ENCODE assay signal across 27 cellular contexts in the genomic region with DNA sequence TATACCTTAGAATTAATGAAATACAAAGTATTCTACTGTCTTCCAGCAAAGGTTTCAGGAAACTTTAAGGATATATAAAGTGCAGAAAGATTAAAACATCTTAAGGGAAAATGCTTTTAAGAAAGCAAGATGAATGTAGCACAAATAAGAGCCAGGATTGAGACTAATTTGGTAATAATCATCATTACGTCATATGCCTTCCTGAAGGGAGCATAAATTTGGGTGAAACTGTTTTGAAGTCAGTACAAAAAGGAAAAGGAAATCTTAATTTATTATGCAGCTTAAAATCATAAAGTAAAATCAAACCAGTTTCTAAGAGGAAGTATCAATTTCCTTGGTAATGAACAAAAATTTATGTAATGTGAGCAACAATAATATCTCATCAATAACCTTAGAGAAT.
"Had no signal": no experiment of that assay in that cellular context is flagged by ENCODE, and none has a peak within 500 bp of the region (broad histone marks: within the 10 kb centered on the region; RNA-seq: fewer than 3 reads in every experiment).

No MANE protein-coding gene starts in this region.

- H3K27me3 ChIP-seq: stomach, suprapubic skin, testis, thyroid gland, tibial artery, tibial nerve, transverse colon, upper lobe of left lung, upper lobe of right lung, uterus, vagina had no signal

- H3K9me3 ChIP-seq: stomach, testis, thoracic aorta, thyroid gland, tibial artery, tibial nerve, transverse colon, upper lobe of left lung, upper lobe of right lung, uterus, vagina had no signal

- FAIRE-seq: urothelium cell line had no signal

- H3K36me3 ChIP-seq: stomach, suprapubic skin, thoracic aorta, thyroid gland, tibial artery, tibial nerve, transverse colon, upper lobe of left lung, upper lobe of right lung, uterus, vagina had no signal

- H3K4me3 ChIP-seq: stomach, suprapubic skin, testis, thoracic aorta, thyroid gland, tibial artery, tibial nerve, transverse colon, upper lobe of left lung, upper lobe of right lung, uterus, vagina had no signal

- DNase-seq: stimulated activated CD4-positive, alpha-beta T cell treated with anti-CD3 and anti-CD28 coated beads, Interleukin-2, amount 100 ng/mL, for 48 hours; stimulated activated CD4-positive, alpha-beta T cell treated with anti-CD3 and anti-CD28 coated beads, Interleukin-4, amount 100 ng/mL, for 1 hour; stimulated activated CD4-positive, alpha-beta T cell treated with anti-CD3 and anti-CD28 coated beads, Interleukin-4, amount 100 ng/mL, for 24 hours; stimulated activated CD4-positive, alpha-beta T cell treated with anti-CD3 and anti-CD28 coated beads, Interleukin-4, amount 100 ng/mL, for 4 hours; stimulated activated CD8-positive, alpha-beta memory T cell treated with anti-CD3 and anti-CD28 coated beads, Interleukin-4, amount 100 ng/mL, for 48 hours; stimulated activated naive B cell treated with anti-CD40 and anti-IgM and Interleukin-4, amounts not matched to agents 10 μg/mL and 1 μg/mL and 100 μg/mL, for 72 hours; stimulated activated naive CD4-positive, alpha-beta T cell; stimulated activated naive CD4-positive, alpha-beta T cell treated with Interleukin-2 at 50 U/mL for 16 hours; stimulated activated naive CD8-positive, alpha-beta T cell treated with anti-CD3 and anti-CD28 coated beads, Interleukin-15, amount 100 ng/mL, for 72 hours; stimulated activated naive CD8-positive, alpha-beta T cell treated with anti-CD3 and anti-CD28 coated beads, Interleukin-15, Interleukin-2, amounts not matched to agents 100 U/mL and 50 U/mL, for 24 hours; stomach; substantia nigra; testis; thyroid gland; tibial artery; transverse colon; trophoblast cell; upper lobe of left lung; upper lobe of right lung; uterus had no signal

- H3K27ac ChIP-seq: stomach, suprapubic skin, testis, thoracic aorta, thyroid gland, tibial artery, tibial nerve, transverse colon, upper lobe of left lung, upper lobe of right lung, uterus, vagina had no signal

- H3K4me1 ChIP-seq: stomach, suprapubic skin, testis, thyroid gland, tibial artery, tibial nerve, transverse colon, upper lobe of left lung, upper lobe of right lung, uterus, vagina had no signal

- ATAC-seq: stimulated activated effector memory CD8-positive, alpha-beta T cell treated with anti-CD3 and anti-CD28 coated beads, Interleukin-12 subunit alpha, Interleukin-12 subunit beta, amount 100 ng/mL, for 72 hours; stimulated activated memory B cell treated with anti-CD40 and anti-IgM and Interleukin-4, amounts not matched to agents 10 μg/mL and 1 μg/mL and 100 μg/mL, for 72 hours; stimulated activated naive B cell treated with anti-CD40 and anti-IgM and Interleukin-4, amounts not matched to agents 10 μg/mL and 1 μg/mL and 100 μg/mL, for 72 hours; stimulated activated naive CD8-positive, alpha-beta T cell treated with anti-CD3 and anti-CD28 coated beads, Interleukin-15, amount 100 ng/mL, for 72 hours; stimulated activated naive CD8-positive, alpha-beta T cell treated with anti-CD3 and anti-CD28 coated beads, Interleukin-15, Interleukin-2, amounts not matched to agents 100 U/mL and 50 U/mL, for 24 hours; upper lobe of right lung had no signal
